14 cellular contexts compared by ENCODE assay signal in the genomic region with DNA sequence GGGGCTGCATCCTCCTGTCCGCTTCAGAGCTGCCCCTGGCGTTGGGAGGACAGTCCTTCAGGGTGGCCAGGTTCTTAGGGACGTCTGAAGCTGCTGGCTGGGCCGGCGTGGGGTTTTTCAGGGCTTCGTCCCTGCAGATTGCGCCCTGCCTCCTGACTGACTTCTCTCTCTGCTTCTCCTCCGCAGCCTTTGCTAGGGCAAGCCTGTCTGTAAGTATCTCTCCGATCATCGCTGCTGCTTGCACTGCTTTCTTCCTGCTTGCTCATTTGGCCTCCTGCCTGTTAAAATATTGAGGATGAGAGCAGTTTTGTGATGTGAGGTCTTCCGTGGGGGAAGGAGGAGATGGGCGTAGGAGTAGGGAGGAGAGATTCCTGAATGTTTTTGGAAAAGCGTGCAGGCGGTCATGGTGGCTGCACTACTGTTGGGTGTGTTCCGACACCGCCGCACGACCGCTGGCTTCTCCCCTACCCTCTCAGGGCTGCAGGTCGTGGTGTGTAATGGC. TPM values are rescaled to one million over a fixed set of nuclear protein-coding genes. Genes with fewer than 3 reads are reported as not detected.
DNase-seq lines count a peak whose midpoint lies in the region; ATAC-seq, FAIRE-seq and TF ChIP-seq lines count a peak whose summit lies in the region.
"Had no signal": no experiment of that assay in that cellular context is flagged by ENCODE, and none has a peak within 500 bp of the region (broad histone marks: within the 10 kb centered on the region; RNA-seq: fewer than 3 reads in every experiment).

No MANE protein-coding gene starts in this region.

- TF ChIP-seq EP300 in A549 (IDR thresholded peaks at IDR 0.05): no peak

- TF ChIP-seq POLR2A in A549 (IDR thresholded peaks at IDR 0.05; ENCODE audit: low read length): no peak

- H3K4me2 ChIP-seq in A549: no peak overlapping the region; the same call in 2 of the 3 replicates
- H3K4me2 ChIP-seq: BLaER1 treated with 17β-estradiol and CSF1 and Interleukin-3, amounts not matched to agents 10 nM and 100 nM had no signal

- H3K27me3 ChIP-seq in H7 (ENCODE audit: control insufficient read depth, insufficient read depth, low read length): no peaks in the 10 kb centered on the region
- H3K27me3 ChIP-seq: BLaER1 treated with 17β-estradiol and CSF1 and Interleukin-3, amounts not matched to agents 10 nM and 100 nM had no signal

- ATAC-seq in A549 (no peak; a peak in 1 of 6 replicates), HG02610 (IDR thresholded peaks at IDR 0.05; ENCODE audit: unreplicated experiment) (no peak), GM18498 (IDR thresholded peaks at IDR 0.05; ENCODE audit: unreplicated experiment) (no peak), GM21381 (IDR thresholded peaks at IDR 0.05; ENCODE audit: unreplicated experiment) (no peak)
- ATAC-seq: activated T-cell treated with anti-CD3 and anti-CD28 coated beads, Interleukin-2, amount 50 U/mL, for 4 hours had no signal

- peaks cover 33% of the 10 kb centered on the region for H3K36me3 ChIP-seq in H7 (replicated peaks; ENCODE audit: control insufficient read depth, insufficient read depth, low read length)

- POLR2A ChIA-PET in A549 (lab: Yijun Ruan, JAX): no interaction called here

- TF ChIP-seq CTCF in A549 (IDR thresholded peaks at IDR 0.05): no peak
- TF ChIP-seq CTCF in choroid plexus epithelial cell (conservative IDR thresholded peaks at IDR 0.05; ENCODE audit: low read depth, low read length): no peak

- no peak for DNase-seq in A549 (ENCODE audit: low read depth in 1 of 2, low spot score in 1 of 2)
- DNase-seq in H7: peak; percentile 31
- DNase-seq in choroid plexus epithelial cell (ENCODE audit: low read depth): peak; percentile 76
- DNase-seq in lung microvascular endothelial cell (ENCODE audit: low read depth in 2 of 2): peak; percentile 25 to 31
- DNase-seq in germinal center (ENCODE audit: low spot score): no peak
- DNase-seq: activated B cell treated with CpG ODN at 0.5 μM for 24 hours; activated T-cell treated with anti-CD3 and anti-CD28 coated beads, Interleukin-2, amount 50 U/mL, for 4 hours; MM.1S had no signal

- peaks cover 96% of the 10 kb centered on the region for H3K4me1 ChIP-seq in A549

- H3K4me3 ChIP-seq in A549: no peak overlapping the region
- H3K4me3 ChIP-seq in H7 (ENCODE audit: insufficient read depth, low read depth, low read length): no peak overlapping the region
- no peak overlapping the region for H3K4me3 ChIP-seq in choroid plexus epithelial cell (ENCODE audit: low read depth, low read length)
- H3K4me3 ChIP-seq: BLaER1 treated with 17β-estradiol and CSF1 and Interleukin-3, amounts not matched to agents 10 nM and 100 nM; SK-N-MC had no signal

- CTCF ChIA-PET in A549 (lab: Yijun Ruan, JAX): interaction anchor here (1.1 to 2.2 kb wide), 4 partner anchors 10 to 178 kb away, joined by 4 to 11 read pairs (median 4); no protein-coding TSS in a partner anchor

- FAIRE-seq in A549 (lab: Jason Lieb, UNC): no peak
- FAIRE-seq: H1 had no signal

- H3K27ac ChIP-seq in A549: peak overlapping the region; percentile 24 to 82; a peak in 4 of 6 replicates
- H3K27ac ChIP-seq: SK-N-MC had no signal

- H3K9me3 ChIP-seq in A549: no peaks in the 10 kb centered on the region
- H3K9me3 ChIP-seq: BLaER1 treated with 17β-estradiol and CSF1 and Interleukin-3, amounts not matched to agents 10 nM and 100 nM had no signal

- WGBS in A549 (ENCODE audit: missing lambda C conversion rate): 70% methylated on average over 20 of the region's 20 CpGs

- TF ChIP-seq RAD21 in A549 (conservative IDR thresholded peaks at IDR 0.05 in 1 of 2, IDR thresholded peaks at IDR 0.05 in 1 of 2): no peak

TF ChIP-seq in A549, 52 proteins besides CTCF, POLR2A, EP300 and RAD21:
- TF ChIP-seq KDM1A (IDR thresholded peaks at IDR 0.05; ENCODE audit: low read depth) (no peak), JUN (IDR thresholded peaks at IDR 0.05) (peak in 1 of 2 experiments; percentile 23; a peak in 2 of 5 replicates), MYC (IDR thresholded peaks at IDR 0.05; ENCODE audit: borderline replicate concordance, low read length) (no peak), CHD4 (IDR thresholded peaks at IDR 0.05; ENCODE audit: borderline replicate concordance) (no peak), HEYL (CRISPR knock-in tag; IDR thresholded peaks at IDR 0.05) (no peak), JUNB (IDR thresholded peaks at IDR 0.05) (no peak), ZNF302 (CRISPR knock-in tag; IDR thresholded peaks at IDR 0.05) (no peak), POLR2AphosphoS2 (conservative IDR thresholded peaks at IDR 0.05; ENCODE audit: low read length) (peak; percentile 69; the same call in 1 of the 2 replicates), FOXS1 (CRISPR knock-in tag; IDR thresholded peaks at IDR 0.05) (no peak), EHMT2 (IDR thresholded peaks at IDR 0.05; ENCODE audit: low read depth) (no peak), PHF8 (IDR thresholded peaks at IDR 0.05; ENCODE audit: borderline replicate concordance, low read depth) (no peak), RARB (CRISPR knock-in tag; IDR thresholded peaks at IDR 0.05) (no peak), HMGXB4 (CRISPR knock-in tag; IDR thresholded peaks at IDR 0.05; ENCODE audit: borderline replicate concordance) (no peak), MAZ (IDR thresholded peaks at IDR 0.05; ENCODE audit: borderline replicate concordance, low read depth, low read length) (no peak)
- TF ChIP-seq, protein P1, sequence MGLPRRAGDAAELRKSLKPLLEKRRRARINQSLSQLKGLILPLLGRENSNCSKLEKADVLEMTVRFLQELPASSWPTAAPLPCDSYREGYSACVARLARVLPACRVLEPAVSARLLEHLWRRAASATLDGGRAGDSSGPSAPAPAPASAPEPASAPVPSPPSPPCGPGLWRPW (IDR thresholded peaks at IDR 0.05): no peak

RNA-seq across cellular contexts. Expression of gene PFKFB3, which starts 25.3 kb away (rescaled TPM):
- polyA plus RNA-seq in A549 (2011; rRNA removed) (139 and 151 TPM in 2 replicates), A549 (2017; fragmentation: RNase III; extraction: RNeasy Plus Mini Kit Qiagen cat#74134 plus additional on column Dnase treatment) (200 to 232 TPM (median 220 TPM) in 3 replicates)
- 236 and 256 TPM in 2 replicates for polyA plus RNA-seq in A549 (2012; cell fraction: cytosol; rRNA removed)
- polyA plus RNA-seq in A549 (2012; cell fraction: nucleus; rRNA removed): 551 and 642 TPM in 2 replicates
- polyA minus RNA-seq in A549 (2011; rRNA and poly(A)+ RNA removed): 127 and 177 TPM in 2 replicates
- total RNA-seq in H7 (2014; rRNA removed; shearing (Covaris generic)): 14.6 and 20.1 TPM in 2 replicates
- total RNA-seq in lung microvascular endothelial cell: 12.9 and 21.0 TPM in 2 replicates

Comparison
In these comparisons a context has a peak if more than half of its experiments do, and no peak if none do; other contexts are left out.
1. DNase-seq: peak in H7 (single experiment), choroid plexus epithelial cell (single experiment) and lung microvascular endothelial cell (2 of 2); none in A549 (0 of 2) and germinal center (single experiment).